Comparison of ENCODE assay signal across 18 cellular contexts in genomic region chr11:57144075-57144474, GRCh38. TPM values are rescaled to one million over a fixed set of nuclear protein-coding genes. Genes with fewer than 3 reads are reported as not detected.
DNase-seq lines count a peak whose midpoint lies in the region; ATAC-seq and TF ChIP-seq lines count a peak whose summit lies in the region.
"Had no signal": no experiment of that assay in that cellular context is flagged by ENCODE, and none has a peak within 500 bp of the region (broad histone marks: within the 10 kb centered on the region; RNA-seq: fewer than 3 reads in every experiment).

No MANE protein-coding gene starts in this region.

- no peak for ATAC-seq in Right ventricle myocardium superior (ENCODE audit: poor library complexity)
- no peak for ATAC-seq in T-cell (replicated peaks in 1 of 4)
- no peak for ATAC-seq in naive thymus-derived CD8-positive, alpha-beta T cell
- ATAC-seq in activated T-helper 17 cell treated with anti-CD3 and anti-CD28 coated beads, Interleukin-2, amount 50 U/mL, for 72 hours (replicated peaks): no peak
- ATAC-seq: Right ventricle myocardium inferior had no signal

- POLR2A ChIA-PET in T-cell (lab: Charles Lee): no interaction called here
- POLR2A ChIA-PET in naive thymus-derived CD8-positive, alpha-beta T cell (lab: Charles Lee): no interaction called here

- H3K27me3 ChIP-seq in cardiac muscle cell: no peaks in the 10 kb centered on the region
- H3K27me3 ChIP-seq: Peyer's patch had no signal

- H3K4me3 Mint-ChIP-seq in T-cell: no peak overlapping the region
- no peak overlapping the region for H3K4me3 Mint-ChIP-seq in activated T-cell treated with anti-CD3 and anti-CD28 coated beads, Interleukin-2, amount 50 U/mL, for 24 hours
- no peak overlapping the region for H3K4me3 Mint-ChIP-seq in naive thymus-derived CD8-positive, alpha-beta T cell
- H3K4me3 Mint-ChIP-seq in activated T-helper 17 cell treated with anti-CD3 and anti-CD28 coated beads, Interleukin-2, amount 50 U/mL, for 72 hours: no peak overlapping the region
- H3K4me3 Mint-ChIP-seq: CD14-positive monocyte, IgD-negative memory B cell had no signal

- DNase-seq in cardiac muscle cell (ENCODE audit: low read depth in 1 of 2, low spot score in 1 of 2) (no peak), Right ventricle myocardium superior (no peak), SK-MEL-5 (ENCODE audit: low read depth, low spot score) (peak; percentile 13), iPS-NIHi7 (ENCODE audit: extremely low spot score) (peak; percentile 35), T-cell (no peak)
- DNase-seq in activated T-cell treated with anti-CD3 and anti-CD28 coated beads, Interleukin-2, amount 50 U/mL, for 24 hours: no peak
- no peak for DNase-seq in naive thymus-derived CD8-positive, alpha-beta T cell
- DNase-seq: DMS153, H7, NCI-H1092, NCI-H1694, NCI-H524, Peyer's patch had no signal

- intact Hi-C loops in Right ventricle myocardium superior (cut with DNase I): no loop called here

- H3K27me3 Mint-ChIP-seq in T-cell: peaks cover 16 to 18% of the 10 kb centered on the region in 2 donors
- H3K27me3 Mint-ChIP-seq in activated T-cell treated with anti-CD3 and anti-CD28 coated beads, Interleukin-2, amount 50 U/mL, for 24 hours: peaks cover 4% of the 10 kb centered on the region
- peaks cover under 1 to 51% (median 33%) of the 10 kb centered on the region in 5 donors for H3K27me3 Mint-ChIP-seq in naive thymus-derived CD8-positive, alpha-beta T cell
- peaks cover 13% of the 10 kb centered on the region for H3K27me3 Mint-ChIP-seq in activated T-helper 17 cell treated with anti-CD3 and anti-CD28 coated beads, Interleukin-2, amount 50 U/mL, for 72 hours

- CTCF ChIA-PET in T-cell (lab: Charles Lee): no interaction called here

- H3K4me1 ChIP-seq in cardiac muscle cell (ENCODE audit: low read depth): peaks cover 25% of the 10 kb centered on the region
- H3K4me1 ChIP-seq: Peyer's patch had no signal

- H3K4me3 ChIP-seq in cardiac muscle cell: no peak overlapping the region
- H3K4me3 ChIP-seq: Peyer's patch had no signal

- H3K27ac Mint-ChIP-seq in T-cell: no peak overlapping the region
- no peak overlapping the region for H3K27ac Mint-ChIP-seq in activated T-cell treated with anti-CD3 and anti-CD28 coated beads, Interleukin-2, amount 50 U/mL, for 24 hours
- H3K27ac Mint-ChIP-seq in naive thymus-derived CD8-positive, alpha-beta T cell: no peak overlapping the region
- H3K27ac Mint-ChIP-seq in activated T-helper 17 cell treated with anti-CD3 and anti-CD28 coated beads, Interleukin-2, amount 50 U/mL, for 72 hours: no peak overlapping the region

- H3K9me3 Mint-ChIP-seq in T-cell: peaks cover 0 to 3% (median 2%) of the 10 kb centered on the region in 3 donors
- no peaks in the 10 kb centered on the region for H3K9me3 Mint-ChIP-seq in activated T-cell treated with anti-CD3 and anti-CD28 coated beads, Interleukin-2, amount 50 U/mL, for 24 hours
- no peaks in the 10 kb centered on the region for H3K9me3 Mint-ChIP-seq in naive thymus-derived CD8-positive, alpha-beta T cell
- no peaks in the 10 kb centered on the region for H3K9me3 Mint-ChIP-seq in activated T-helper 17 cell treated with anti-CD3 and anti-CD28 coated beads, Interleukin-2, amount 50 U/mL, for 72 hours

- in situ Hi-C loops in SK-MEL-5 (cut with HindIII; ENCODE audit: low pct_unique_long_range_greater_than_20kb, low sequenced_read_pairs): no loop called here

- no peaks in the 10 kb centered on the region for H3K9me3 ChIP-seq in cardiac muscle cell (ENCODE audit: low read depth)
- H3K9me3 ChIP-seq: Peyer's patch had no signal

- H3K36me3 Mint-ChIP-seq in T-cell: no peaks in the 10 kb centered on the region
- no peaks in the 10 kb centered on the region for H3K36me3 Mint-ChIP-seq in activated T-cell treated with anti-CD3 and anti-CD28 coated beads, Interleukin-2, amount 50 U/mL, for 24 hours (ENCODE audit: low read depth)
- no peaks in the 10 kb centered on the region for H3K36me3 Mint-ChIP-seq in naive thymus-derived CD8-positive, alpha-beta T cell
- H3K36me3 Mint-ChIP-seq in activated T-helper 17 cell treated with anti-CD3 and anti-CD28 coated beads, Interleukin-2, amount 50 U/mL, for 72 hours (ENCODE audit: low read depth): no peaks in the 10 kb centered on the region
- H3K36me3 Mint-ChIP-seq: CD14-positive monocyte, IgD-negative memory B cell had no signal

- no peaks in the 10 kb centered on the region for H3K4me1 Mint-ChIP-seq in T-cell
- H3K4me1 Mint-ChIP-seq in activated T-cell treated with anti-CD3 and anti-CD28 coated beads, Interleukin-2, amount 50 U/mL, for 24 hours (ENCODE audit: low read depth): no peaks in the 10 kb centered on the region
- no peaks in the 10 kb centered on the region for H3K4me1 Mint-ChIP-seq in naive thymus-derived CD8-positive, alpha-beta T cell
- H3K4me1 Mint-ChIP-seq in activated T-helper 17 cell treated with anti-CD3 and anti-CD28 coated beads, Interleukin-2, amount 50 U/mL, for 72 hours: no peaks in the 10 kb centered on the region
- H3K4me1 Mint-ChIP-seq: CD14-positive monocyte, IgD-negative memory B cell had no signal

- no peaks in the 10 kb centered on the region for H3K36me3 ChIP-seq in cardiac muscle cell
- H3K36me3 ChIP-seq: Peyer's patch had no signal

- TF ChIP-seq CTCF in cardiac muscle cell (IDR thresholded peaks at IDR 0.05; ENCODE audit: low read depth, low read length): no peak

- H3K27ac ChIP-seq in cardiac muscle cell: peak overlapping the region; percentile 73
- H3K27ac ChIP-seq: Peyer's patch had no signal

RNA-seq across cellular contexts. Expression of gene LRRC55, which starts 37.7 kb away (rescaled TPM):
- total RNA-seq in cardiac muscle cell (0.11 and 0.21 TPM in 2 replicates), Right ventricle myocardium superior (0.13 TPM), T-cell (not detected)
- 0.12 TPM in 1 of 2 replicates, not detected in the other for polyA plus RNA-seq in cardiac muscle cell
- not detected in 2 replicates for total RNA-seq in SK-MEL-5 (2014; rRNA removed; shearing (Covaris generic))
- polyA plus RNA-seq in SK-MEL-5 (2015; cell fraction: cytosol; rRNA removed): not detected in 2 replicates
- not detected in 2 replicates for polyA plus RNA-seq in SK-MEL-5 (2015; cell fraction: nucleus; rRNA removed)
- total RNA-seq in naive thymus-derived CD8-positive, alpha-beta T cell: not detected
- polyA plus RNA-seq in naive thymus-derived CD8-positive, alpha-beta T cell: not detected
- not detected for total RNA-seq in activated T-helper 17 cell treated with anti-CD3 and anti-CD28 coated beads, Interleukin-2, amount 50 U/mL, for 72 hours
- total RNA-seq: HT1080 had no signal
- polyA plus RNA-seq: CD14-positive monocyte, IgD-negative memory B cell had no signal

Comparison
In these comparisons a context has a peak if more than half of its experiments do, and no peak if none do; other contexts are left out.
1. DNase-seq: peak in SK-MEL-5 (single experiment) and iPS-NIHi7 (single experiment); none in cardiac muscle cell (0 of 2), Right ventricle myocardium superior (single experiment), T-cell (0 of 34), activated T-cell treated with anti-CD3 and anti-CD28 coated beads, Interleukin-2, amount 50 U/mL, for 24 hours (single experiment) and naive thymus-derived CD8-positive, alpha-beta T cell (0 of 10).